ENCODE assay signal across 2 cellular contexts in the genomic region with DNA sequence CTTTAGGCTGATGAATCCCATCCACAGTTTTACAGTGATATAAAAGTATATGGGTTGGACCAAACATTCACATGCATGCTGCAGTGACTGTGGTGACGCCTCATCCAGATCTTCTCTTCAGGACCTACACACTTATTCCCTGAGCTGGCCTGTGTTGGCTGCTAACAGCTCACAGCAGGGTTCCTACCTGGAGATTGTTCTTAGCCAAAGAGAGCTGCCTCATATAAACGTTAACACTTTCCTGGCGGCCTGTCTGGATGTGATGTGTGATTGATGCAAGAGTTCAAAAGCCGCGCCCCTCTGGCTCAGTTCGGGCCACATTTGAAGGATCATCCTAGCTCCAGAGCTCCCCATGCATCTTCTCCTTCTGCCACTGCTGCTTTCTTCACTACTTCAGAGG.
TF ChIP-seq lines count a peak whose summit lies in the region.

No MANE protein-coding gene starts in this region.

TF ChIP-seq in GM23338, 12 proteins besides CTCF, POLR2A, EP300 and RAD21 (continued from another document):
- TF ChIP-seq, protein P1, sequence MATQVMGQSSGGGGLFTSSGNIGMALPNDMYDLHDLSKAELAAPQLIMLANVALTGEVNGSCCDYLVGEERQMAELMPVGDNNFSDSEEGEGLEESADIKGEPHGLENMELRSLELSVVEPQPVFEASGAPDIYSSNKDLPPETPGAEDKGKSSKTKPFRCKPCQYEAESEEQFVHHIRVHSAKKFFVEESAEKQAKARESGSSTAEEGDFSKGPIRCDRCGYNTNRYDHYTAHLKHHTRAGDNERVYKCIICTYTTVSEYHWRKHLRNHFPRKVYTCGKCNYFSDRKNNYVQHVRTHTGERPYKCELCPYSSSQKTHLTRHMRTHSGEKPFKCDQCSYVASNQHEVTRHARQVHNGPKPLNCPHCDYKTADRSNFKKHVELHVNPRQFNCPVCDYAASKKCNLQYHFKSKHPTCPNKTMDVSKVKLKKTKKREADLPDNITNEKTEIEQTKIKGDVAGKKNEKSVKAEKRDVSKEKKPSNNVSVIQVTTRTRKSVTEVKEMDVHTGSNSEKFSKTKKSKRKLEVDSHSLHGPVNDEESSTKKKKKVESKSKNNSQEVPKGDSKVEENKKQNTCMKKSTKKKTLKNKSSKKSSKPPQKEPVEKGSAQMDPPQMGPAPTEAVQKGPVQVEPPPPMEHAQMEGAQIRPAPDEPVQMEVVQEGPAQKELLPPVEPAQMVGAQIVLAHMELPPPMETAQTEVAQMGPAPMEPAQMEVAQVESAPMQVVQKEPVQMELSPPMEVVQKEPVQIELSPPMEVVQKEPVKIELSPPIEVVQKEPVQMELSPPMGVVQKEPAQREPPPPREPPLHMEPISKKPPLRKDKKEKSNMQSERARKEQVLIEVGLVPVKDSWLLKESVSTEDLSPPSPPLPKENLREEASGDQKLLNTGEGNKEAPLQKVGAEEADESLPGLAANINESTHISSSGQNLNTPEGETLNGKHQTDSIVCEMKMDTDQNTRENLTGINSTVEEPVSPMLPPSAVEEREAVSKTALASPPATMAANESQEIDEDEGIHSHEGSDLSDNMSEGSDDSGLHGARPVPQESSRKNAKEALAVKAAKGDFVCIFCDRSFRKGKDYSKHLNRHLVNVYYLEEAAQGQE (IDR thresholded peaks at IDR 0.05; ENCODE audit: unreplicated experiment): no peak
- TF ChIP-seq, protein P2, sequence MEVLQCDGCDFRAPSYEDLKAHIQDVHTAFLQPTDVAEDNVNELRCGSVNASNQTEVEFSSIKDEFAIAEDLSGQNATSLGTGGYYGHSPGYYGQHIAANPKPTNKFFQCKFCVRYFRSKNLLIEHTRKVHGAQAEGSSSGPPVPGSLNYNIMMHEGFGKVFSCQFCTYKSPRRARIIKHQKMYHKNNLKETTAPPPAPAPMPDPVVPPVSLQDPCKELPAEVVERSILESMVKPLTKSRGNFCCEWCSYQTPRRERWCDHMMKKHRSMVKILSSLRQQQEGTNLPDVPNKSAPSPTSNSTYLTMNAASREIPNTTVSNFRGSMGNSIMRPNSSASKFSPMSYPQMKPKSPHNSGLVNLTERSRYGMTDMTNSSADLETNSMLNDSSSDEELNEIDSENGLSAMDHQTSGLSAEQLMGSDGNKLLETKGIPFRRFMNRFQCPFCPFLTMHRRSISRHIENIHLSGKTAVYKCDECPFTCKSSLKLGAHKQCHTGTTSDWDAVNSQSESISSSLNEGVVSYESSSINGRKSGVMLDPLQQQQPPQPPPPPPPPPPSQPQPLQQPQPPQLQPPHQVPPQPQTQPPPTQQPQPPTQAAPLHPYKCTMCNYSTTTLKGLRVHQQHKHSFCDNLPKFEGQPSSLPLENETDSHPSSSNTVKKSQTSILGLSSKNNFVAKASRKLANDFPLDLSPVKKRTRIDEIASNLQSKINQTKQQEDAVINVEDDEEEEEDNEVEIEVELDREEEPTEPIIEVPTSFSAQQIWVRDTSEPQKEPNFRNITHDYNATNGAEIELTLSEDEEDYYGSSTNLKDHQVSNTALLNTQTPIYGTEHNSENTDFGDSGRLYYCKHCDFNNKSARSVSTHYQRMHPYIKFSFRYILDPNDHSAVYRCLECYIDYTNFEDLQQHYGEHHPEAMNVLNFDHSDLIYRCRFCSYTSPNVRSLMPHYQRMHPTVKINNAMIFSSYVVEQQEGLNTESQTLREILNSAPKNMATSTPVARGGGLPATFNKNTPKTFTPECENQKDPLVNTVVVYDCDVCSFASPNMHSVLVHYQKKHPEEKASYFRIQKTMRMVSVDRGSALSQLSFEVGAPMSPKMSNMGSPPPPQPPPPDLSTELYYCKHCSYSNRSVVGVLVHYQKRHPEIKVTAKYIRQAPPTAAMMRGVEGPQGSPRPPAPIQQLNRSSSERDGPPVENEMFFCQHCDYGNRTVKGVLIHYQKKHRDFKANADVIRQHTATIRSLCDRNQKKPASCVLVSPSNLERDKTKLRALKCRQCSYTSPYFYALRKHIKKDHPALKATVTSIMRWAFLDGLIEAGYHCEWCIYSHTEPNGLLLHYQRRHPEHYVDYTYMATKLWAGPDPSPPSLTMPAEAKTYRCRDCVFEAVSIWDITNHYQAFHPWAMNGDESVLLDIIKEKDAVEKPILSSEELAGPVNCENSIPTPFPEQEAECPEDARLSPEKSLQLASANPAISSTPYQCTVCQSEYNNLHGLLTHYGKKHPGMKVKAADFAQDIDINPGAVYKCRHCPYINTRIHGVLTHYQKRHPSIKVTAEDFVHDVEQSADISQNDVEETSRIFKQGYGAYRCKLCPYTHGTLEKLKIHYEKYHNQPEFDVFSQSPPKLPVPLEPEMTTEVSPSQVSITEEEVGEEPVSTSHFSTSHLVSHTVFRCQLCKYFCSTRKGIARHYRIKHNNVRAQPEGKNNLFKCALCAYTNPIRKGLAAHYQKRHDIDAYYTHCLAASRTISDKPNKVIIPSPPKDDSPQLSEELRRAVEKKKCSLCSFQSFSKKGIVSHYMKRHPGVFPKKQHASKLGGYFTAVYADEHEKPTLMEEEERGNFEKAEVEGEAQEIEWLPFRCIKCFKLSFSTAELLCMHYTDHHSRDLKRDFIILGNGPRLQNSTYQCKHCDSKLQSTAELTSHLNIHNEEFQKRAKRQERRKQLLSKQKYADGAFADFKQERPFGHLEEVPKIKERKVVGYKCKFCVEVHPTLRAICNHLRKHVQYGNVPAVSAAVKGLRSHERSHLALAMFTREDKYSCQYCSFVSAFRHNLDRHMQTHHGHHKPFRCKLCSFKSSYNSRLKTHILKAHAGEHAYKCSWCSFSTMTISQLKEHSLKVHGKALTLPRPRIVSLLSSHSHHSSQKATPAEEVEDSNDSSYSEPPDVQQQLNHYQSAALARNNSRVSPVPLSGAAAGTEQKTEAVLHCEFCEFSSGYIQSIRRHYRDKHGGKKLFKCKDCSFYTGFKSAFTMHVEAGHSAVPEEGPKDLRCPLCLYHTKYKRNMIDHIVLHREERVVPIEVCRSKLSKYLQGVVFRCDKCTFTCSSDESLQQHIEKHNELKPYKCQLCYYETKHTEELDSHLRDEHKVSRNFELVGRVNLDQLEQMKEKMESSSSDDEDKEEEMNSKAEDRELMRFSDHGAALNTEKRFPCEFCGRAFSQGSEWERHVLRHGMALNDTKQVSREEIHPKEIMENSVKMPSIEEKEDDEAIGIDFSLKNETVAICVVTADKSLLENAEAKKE (CRISPR knock-in tag; IDR thresholded peaks at IDR 0.05): no peak
- no peak for TF ChIP-seq NANOG (IDR thresholded peaks at IDR 0.05; ENCODE audit: borderline replicate concordance)

TF ChIP-seq in WTC11, 78 proteins besides CTCF, POLR2A, EP300 and RAD21 (continued from another document):
- TF ChIP-seq CREB1 (CRISPR knock-in tag; IDR thresholded peaks at IDR 0.05): no peak
- TF ChIP-seq ZNF232 (CRISPR knock-in tag; IDR thresholded peaks at IDR 0.05): no peak
- no peak for TF ChIP-seq ELF4 (CRISPR knock-in tag; IDR thresholded peaks at IDR 0.05; ENCODE audit: low read depth)
- TF ChIP-seq, protein P3, sequence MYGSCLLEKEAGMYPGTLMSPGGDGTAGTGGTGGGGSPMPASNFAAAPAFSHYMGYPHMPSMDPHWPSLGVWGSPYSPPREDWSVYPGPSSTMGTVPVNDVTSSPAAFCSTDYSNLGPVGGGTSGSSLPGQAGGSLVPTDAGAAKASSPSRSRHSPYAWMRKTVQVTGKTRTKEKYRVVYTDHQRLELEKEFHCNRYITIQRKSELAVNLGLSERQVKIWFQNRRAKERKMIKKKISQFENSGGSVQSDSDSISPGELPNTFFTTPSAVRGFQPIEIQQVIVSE (CRISPR knock-in tag; IDR thresholded peaks at IDR 0.05; ENCODE audit: borderline replicate concordance): no peak
TF ChIP-seq in WTC11: peak in this region for 0.
